ENCODE assay signal across 22 cellular contexts in genomic region chr9:31185831-31186230, GRCh38.
DNase-seq lines count a peak whose midpoint lies in the region; ATAC-seq and TF ChIP-seq lines count a peak whose summit lies in the region.
"Had no signal": no experiment of that assay in that cellular context is flagged by ENCODE, and none has a peak within 500 bp of the region (broad histone marks: within the 10 kb centered on the region; RNA-seq: fewer than 3 reads in every experiment).

No MANE protein-coding gene starts in this region.

- peak; percentile 4 for DNase-seq in ACHN
- DNase-seq in PC-3 = peak; percentile 33
- DNase-seq in mammary epithelial cell = peak; percentile 96
- peak; percentile 6 to 55 for DNase-seq in foreskin fibroblast
- no peak for DNase-seq in activated T-cell treated with anti-CD3 and anti-CD28 coated beads, Interleukin-2, amount 50 U/mL, for 48 hours
- DNase-seq in germinal center (ENCODE audit: low spot score) = no peak
- DNase-seq in T1000 (lab: John Stamatoyannopoulos, UW) = no peak
- DNase-seq: activated CD4-positive, alpha-beta T cell treated with anti-CD3 and anti-CD28 coated beads, Interleukin-2, amount 10 ng/mL, durations not matched to agents 7 days and 5 days; dermis blood vessel endothelial cell; gastrocnemius medialis; GDM1; hypothalamus; MV-4-11; NCI-H187; NCI-H69; RPMI8226; stimulated activated CD4-positive, alpha-beta T cell treated with anti-CD3 and anti-CD28 coated beads, Interleukin-4, amount 100 ng/mL, for 1 hour had no signal

- H3K9ac ChIP-seq in PC-3 (ENCODE audit: low read length) (no peak overlapping the region), mammary epithelial cell (ENCODE audit: insufficient read depth, low read length) (no peak overlapping the region)
- H3K9ac ChIP-seq: parathyroid adenoma had no signal

- no peaks in the 10 kb centered on the region for H3K79me2 ChIP-seq in PC-3 (ENCODE audit: low read length)
- H3K79me2 ChIP-seq in mammary epithelial cell (ENCODE audit: insufficient read depth, low read length) = no peaks in the 10 kb centered on the region
- H3K79me2 ChIP-seq: parathyroid adenoma had no signal

- H3K4me1 ChIP-seq in PC-3 (ENCODE audit: insufficient read depth, low read length) (no peaks in the 10 kb centered on the region), mammary epithelial cell (ENCODE audit: insufficient read depth, low read length) (peaks cover 26% of the 10 kb centered on the region)
- H3K4me1 ChIP-seq: gastrocnemius medialis, parathyroid adenoma, right atrium auricular region had no signal

- no peaks in the 10 kb centered on the region for H3F3A ChIP-seq in PC-3 (ENCODE audit: low read length, unreplicated experiment)

- H2AFZ ChIP-seq in PC-3 (ENCODE audit: low read length) (no peak overlapping the region), mammary epithelial cell (ENCODE audit: low read depth, low read length) (peak overlapping the region; percentile 3)
- H2AFZ ChIP-seq: parathyroid adenoma had no signal

- BruUV-seq in PC-3 (replicated peaks; lab: Mats Ljungman, UMichigan) (no TSS peak), mammary epithelial cell (replicated peaks; lab: Mats Ljungman, UMichigan) (no TSS peak)

- H4K20me1 ChIP-seq in PC-3 (ENCODE audit: low read length) = no peaks in the 10 kb centered on the region
- no peaks in the 10 kb centered on the region for H4K20me1 ChIP-seq in mammary epithelial cell (ENCODE audit: insufficient read depth, low read length)

- ATAC-seq in PC-3 (no peak), GM21423 (IDR thresholded peaks at IDR 0.05; ENCODE audit: unreplicated experiment) (no peak)
- ATAC-seq: gastrocnemius medialis; stimulated activated memory B cell treated with anti-CD40 and anti-IgM and Interleukin-4, amounts not matched to agents 10 μg/mL and 1 μg/mL and 100 μg/mL, for 72 hours had no signal

- POLR2A ChIA-PET in PC-3 (lab: Charles Lee; ENCODE audit: unreplicated experiment) = no interaction called here

- no peaks in the 10 kb centered on the region for H3K9me2 ChIP-seq in PC-3 (replicated peaks; ENCODE audit: low read length)

- TF ChIP-seq CTCF in PC-3 (conservative IDR thresholded peaks at IDR 0.05; ENCODE audit: low read depth, low read length) (no peak), mammary epithelial cell (conservative IDR thresholded peaks at IDR 0.05 in 1 of 2, IDR thresholded peaks at IDR 0.05 in 1 of 2; ENCODE audit: extremely low read depth in 1 of 2, insufficient read depth in 1 of 2, low read depth in 1 of 2, low read length in 2 of 2) (no peak), foreskin fibroblast (IDR thresholded peaks at IDR 0.05; ENCODE audit: low read depth, low read length) (no peak)

- H3K9me3 ChIP-seq in PC-3 (ENCODE audit: low read length) = no peaks in the 10 kb centered on the region
- no peaks in the 10 kb centered on the region for H3K9me3 ChIP-seq in mammary epithelial cell (replicated peaks; ENCODE audit: insufficient read depth, low read length)
- H3K9me3 ChIP-seq: gastrocnemius medialis, right atrium auricular region had no signal

- H3K36me3 ChIP-seq in PC-3 (ENCODE audit: low read depth, low read length) (no peaks in the 10 kb centered on the region), mammary epithelial cell (ENCODE audit: insufficient read depth, low read length) (no peaks in the 10 kb centered on the region)
- H3K36me3 ChIP-seq: cardiac muscle cell, gastrocnemius medialis, right atrium auricular region had no signal

- in situ Hi-C loops in ACHN (cut with HindIII; ENCODE audit: low pct_ligation_motif_present, low pct_unique_long_range_greater_than_20kb, low sequenced_read_pairs) = no loop called here
- in situ Hi-C loops in mammary epithelial cell (cut with MboI; ENCODE audit: low sequenced_read_pairs in 2 of 2) = no loop called here

- dilution Hi-C loops in mammary epithelial cell (cut with HindIII; ENCODE audit: low sequenced_read_pairs) = no loop called here

- H3K4me3 ChIP-seq in PC-3 (ENCODE audit: low read length) (no peak overlapping the region), mammary epithelial cell (replicated peaks in 1 of 3; ENCODE audit: insufficient read depth in 1 of 3, low read depth in 2 of 3, low read length in 3 of 3) (no peak overlapping the region), foreskin fibroblast (ENCODE audit: low read depth in 1 of 2, low read length in 2 of 2) (no peak overlapping the region)
- H3K4me3 ChIP-seq: cardiac muscle cell, gastrocnemius medialis, right atrium auricular region had no signal

- H3K27me3 ChIP-seq in PC-3 (ENCODE audit: low read length) = no peaks in the 10 kb centered on the region
- H3K27me3 ChIP-seq in mammary epithelial cell (ENCODE audit: insufficient read depth, low read length) = no peaks in the 10 kb centered on the region
- H3K27me3 ChIP-seq: cardiac muscle cell, gastrocnemius medialis, right atrium auricular region had no signal

- H3K4me2 ChIP-seq in PC-3 (ENCODE audit: low read length) (no peak overlapping the region), mammary epithelial cell (ENCODE audit: insufficient read depth, low read depth, low read length) (peak overlapping the region; percentile 44)

- CTCF ChIA-PET in PC-3 (lab: Charles Lee) (no interaction called here), mammary epithelial cell (lab: Charles Lee; ENCODE audit: low non-redundant PET) (no interaction called here)

- H3K27ac ChIP-seq in PC-3 (ENCODE audit: low read length) (no peak overlapping the region), mammary epithelial cell (ENCODE audit: insufficient read depth, low read depth, low read length) (peak overlapping the region; percentile 71)
- H3K27ac ChIP-seq: cardiac muscle cell, gastrocnemius medialis, parathyroid adenoma, right atrium auricular region had no signal

- intact Hi-C loops in PC-3 (cut with micrococcal nuclease) = no loop called here
- intact Hi-C loops in mammary epithelial cell (cut with micrococcal nuclease) = loop anchor here (5.0 kb wide), 2 partner anchors 49 to 64 kb away; no protein-coding TSS in a partner anchor

Comparison
In these comparisons a context has a peak if more than half of its experiments do, and no peak if none do; other contexts are left out.
1. DNase-seq: peak in ACHN (single experiment), PC-3 (single experiment), mammary epithelial cell (single experiment) and foreskin fibroblast (2 of 2); none in activated T-cell treated with anti-CD3 and anti-CD28 coated beads, Interleukin-2, amount 50 U/mL, for 48 hours (0 of 2), germinal center (single experiment) and T1000 (single experiment).